In genomic region chr3:194619741-194620140, GRCh38 we compare ENCODE assay signal across 21 cellular contexts. TPM values are rescaled to one million over a fixed set of nuclear protein-coding genes. Genes with fewer than 3 reads are reported as not detected.
DNase-seq lines count a peak whose midpoint lies in the region; ATAC-seq and TF ChIP-seq lines count a peak whose summit lies in the region.
"Had no signal": no experiment of that assay in that cellular context is flagged by ENCODE, and none has a peak within 500 bp of the region (broad histone marks: within the 10 kb centered on the region; RNA-seq: fewer than 3 reads in every experiment).

No MANE protein-coding gene starts in this region.

- H3K4me3 Mint-ChIP-seq in natural killer cell treated with Interleukin-12 subunit alpha and Interleukin-12 subunit beta and Interleukin-15 and Interleukin-18, amount 100 ng/mL, for 72 hours = no peak overlapping the region
- H3K4me3 Mint-ChIP-seq in natural killer cell (no peak overlapping the region), nephron progenitor cell (no peak overlapping the region)
- no peak overlapping the region for H3K4me3 Mint-ChIP-seq in dendritic cell treated with granulocyte-macrophage colony-stimulating factor and Interleukin-4, amounts not matched to agents 40 ng/mL and 50 ng/mL, for 4 days
- no peak overlapping the region for H3K4me3 Mint-ChIP-seq in stimulated activated naive B cell treated with anti-CD40 and anti-IgM and Interleukin-4, amounts not matched to agents 10 μg/mL and 1 μg/mL and 100 μg/mL, for 72 hours
- H3K4me3 Mint-ChIP-seq: CD4-positive, CD25-positive, alpha-beta regulatory T cell; CD8-positive, alpha-beta memory T cell; HFFc6 had no signal

- TF ChIP-seq CTCF in natural killer cell (IDR thresholded peaks at IDR 0.05) = no peak
- TF ChIP-seq CTCF in nephron progenitor cell (IDR thresholded peaks at IDR 0.05) = no peak
- TF ChIP-seq CTCF in ovary (IDR thresholded peaks at IDR 0.05) = no peak

- no peak for TF ChIP-seq EP300 in ovary (IDR thresholded peaks at IDR 0.05)

- no peaks in the 10 kb centered on the region for H3K4me1 Mint-ChIP-seq in natural killer cell treated with Interleukin-12 subunit alpha and Interleukin-12 subunit beta and Interleukin-15 and Interleukin-18, amount 100 ng/mL, for 72 hours (ENCODE audit: low read depth in 2 of 2)
- H3K4me1 Mint-ChIP-seq in natural killer cell = no peaks in the 10 kb centered on the region
- peaks cover 37% of the 10 kb centered on the region for H3K4me1 Mint-ChIP-seq in dendritic cell treated with granulocyte-macrophage colony-stimulating factor and Interleukin-4, amounts not matched to agents 40 ng/mL and 50 ng/mL, for 4 days (ENCODE audit: low read depth)
- H3K4me1 Mint-ChIP-seq in nephron progenitor cell = peaks cover 47% of the 10 kb centered on the region
- no peaks in the 10 kb centered on the region for H3K4me1 Mint-ChIP-seq in stimulated activated naive B cell treated with anti-CD40 and anti-IgM and Interleukin-4, amounts not matched to agents 10 μg/mL and 1 μg/mL and 100 μg/mL, for 72 hours
- H3K4me1 Mint-ChIP-seq: CD4-positive, CD25-positive, alpha-beta regulatory T cell; CD8-positive, alpha-beta memory T cell had no signal

- no peaks in the 10 kb centered on the region for H3K36me3 ChIP-seq in ovary
- H3K36me3 ChIP-seq: HAP-1 had no signal

- no peaks in the 10 kb centered on the region for H3K4me1 ChIP-seq in ovary (ENCODE audit: insufficient read depth)
- H3K4me1 ChIP-seq: A549, HAP-1 had no signal

- H3K27ac Mint-ChIP-seq in natural killer cell treated with Interleukin-12 subunit alpha and Interleukin-12 subunit beta and Interleukin-15 and Interleukin-18, amount 100 ng/mL, for 72 hours = no peak overlapping the region
- H3K27ac Mint-ChIP-seq in natural killer cell = no peak overlapping the region
- H3K27ac Mint-ChIP-seq in dendritic cell treated with granulocyte-macrophage colony-stimulating factor and Interleukin-4, amounts not matched to agents 40 ng/mL and 50 ng/mL, for 4 days = peak overlapping the region; percentile 67
- H3K27ac Mint-ChIP-seq in nephron progenitor cell = peak overlapping the region; percentile 83
- H3K27ac Mint-ChIP-seq in stimulated activated naive B cell treated with anti-CD40 and anti-IgM and Interleukin-4, amounts not matched to agents 10 μg/mL and 1 μg/mL and 100 μg/mL, for 72 hours = peak overlapping the region; percentile 44
- H3K27ac Mint-ChIP-seq: HFFc6 had no signal

- 90 to 95% (median 94%) methylated on average over 9 of the region's 9 CpGs for WGBS in ovary, 3 donors

- H3K36me3 Mint-ChIP-seq in natural killer cell treated with Interleukin-12 subunit alpha and Interleukin-12 subunit beta and Interleukin-15 and Interleukin-18, amount 100 ng/mL, for 72 hours = no peaks in the 10 kb centered on the region
- H3K36me3 Mint-ChIP-seq in natural killer cell (no peaks in the 10 kb centered on the region), nephron progenitor cell (ENCODE audit: low read depth) (peaks cover 43% of the 10 kb centered on the region)
- H3K36me3 Mint-ChIP-seq in dendritic cell treated with granulocyte-macrophage colony-stimulating factor and Interleukin-4, amounts not matched to agents 40 ng/mL and 50 ng/mL, for 4 days (ENCODE audit: low read depth) = peaks cover under 1% of the 10 kb centered on the region
- no peaks in the 10 kb centered on the region for H3K36me3 Mint-ChIP-seq in stimulated activated naive B cell treated with anti-CD40 and anti-IgM and Interleukin-4, amounts not matched to agents 10 μg/mL and 1 μg/mL and 100 μg/mL, for 72 hours
- H3K36me3 Mint-ChIP-seq: CD4-positive, CD25-positive, alpha-beta regulatory T cell; CD8-positive, alpha-beta memory T cell had no signal

- peak; percentile 37 for DNase-seq in natural killer cell treated with Interleukin-12 subunit alpha and Interleukin-12 subunit beta and Interleukin-15 and Interleukin-18, amount 100 ng/mL, for 72 hours (ENCODE audit: low spot score)
- DNase-seq in natural killer cell = no peak
- no peak for DNase-seq in nephron progenitor cell
- DNase-seq in stimulated activated naive B cell treated with anti-CD40 and anti-IgM and Interleukin-4, amounts not matched to agents 10 μg/mL and 1 μg/mL and 100 μg/mL, for 72 hours = no peak
- DNase-seq in stimulated activated CD4-positive, alpha-beta T cell treated with anti-CD3 and anti-CD28 coated beads, Interleukin-15, amount 100 ng/mL, for 24 hours = no peak
- DNase-seq in superior temporal gyrus (ENCODE audit: extremely low spot score) = no peak
- DNase-seq in ovary = no peak
- DNase-seq: 8988T; CD4-positive, CD25-positive, alpha-beta regulatory T cell; DMS 273 treated with DMSO at 0.1 percent for 48 hours; DMS79; EL; GDM1; GOT3; HFFc6 had no signal

- H3K27ac ChIP-seq in ovary = no peak overlapping the region
- H3K27ac ChIP-seq: A549, C4-2B had no signal

- no peak for ATAC-seq in natural killer cell treated with Interleukin-12 subunit alpha and Interleukin-12 subunit beta and Interleukin-15 and Interleukin-18, amount 100 ng/mL, for 72 hours
- ATAC-seq in natural killer cell = no peak
- no peak for ATAC-seq in stimulated activated naive B cell treated with anti-CD40 and anti-IgM and Interleukin-4, amounts not matched to agents 10 μg/mL and 1 μg/mL and 100 μg/mL, for 72 hours (replicated peaks)
- ATAC-seq: A549, GM12878 had no signal

- no peaks in the 10 kb centered on the region for H3K27me3 ChIP-seq in ovary

- intact Hi-C loops in natural killer cell (cut with micrococcal nuclease) (no loop called here), ovary (cut with DNase I) (no loop called here)
- intact Hi-C loops in dendritic cell treated with granulocyte-macrophage colony-stimulating factor and Interleukin-4, amounts not matched to agents 40 ng/mL and 50 ng/mL, for 4 days (cut with micrococcal nuclease) = no loop called here

- no peak overlapping the region for H3K4me3 ChIP-seq in ovary
- H3K4me3 ChIP-seq: A549, GM12878, HAP-1 had no signal

- no peak for TF ChIP-seq POLR2A in ovary (IDR thresholded peaks at IDR 0.05)

- no peaks in the 10 kb centered on the region for H3K9me3 ChIP-seq in ovary
- H3K9me3 ChIP-seq: A549, HAP-1 had no signal

- H3K9me3 Mint-ChIP-seq in natural killer cell treated with Interleukin-12 subunit alpha and Interleukin-12 subunit beta and Interleukin-15 and Interleukin-18, amount 100 ng/mL, for 72 hours = no peaks in the 10 kb centered on the region
- H3K9me3 Mint-ChIP-seq in natural killer cell (no peaks in the 10 kb centered on the region), nephron progenitor cell (no peaks in the 10 kb centered on the region)
- no peaks in the 10 kb centered on the region for H3K9me3 Mint-ChIP-seq in dendritic cell treated with granulocyte-macrophage colony-stimulating factor and Interleukin-4, amounts not matched to agents 40 ng/mL and 50 ng/mL, for 4 days
- no peaks in the 10 kb centered on the region for H3K9me3 Mint-ChIP-seq in stimulated activated naive B cell treated with anti-CD40 and anti-IgM and Interleukin-4, amounts not matched to agents 10 μg/mL and 1 μg/mL and 100 μg/mL, for 72 hours
- H3K9me3 Mint-ChIP-seq: CD4-positive, CD25-positive, alpha-beta regulatory T cell; CD8-positive, alpha-beta memory T cell; HFFc6 had no signal

- no peaks in the 10 kb centered on the region for H3K27me3 Mint-ChIP-seq in natural killer cell treated with Interleukin-12 subunit alpha and Interleukin-12 subunit beta and Interleukin-15 and Interleukin-18, amount 100 ng/mL, for 72 hours
- H3K27me3 Mint-ChIP-seq in natural killer cell (ENCODE audit: low read depth in 2 of 2) = no peaks in the 10 kb centered on the region
- H3K27me3 Mint-ChIP-seq in dendritic cell treated with granulocyte-macrophage colony-stimulating factor and Interleukin-4, amounts not matched to agents 40 ng/mL and 50 ng/mL, for 4 days = no peaks in the 10 kb centered on the region
- H3K27me3 Mint-ChIP-seq in nephron progenitor cell (ENCODE audit: low read depth, poor library complexity) = no peaks in the 10 kb centered on the region
- H3K27me3 Mint-ChIP-seq in stimulated activated naive B cell treated with anti-CD40 and anti-IgM and Interleukin-4, amounts not matched to agents 10 μg/mL and 1 μg/mL and 100 μg/mL, for 72 hours = no peaks in the 10 kb centered on the region
- H3K27me3 Mint-ChIP-seq: CD4-positive, CD25-positive, alpha-beta regulatory T cell; CD8-positive, alpha-beta memory T cell had no signal

RNA-seq across cellular contexts. Expression of gene TMEM44, which starts 13.5 kb away (rescaled TPM):
- total RNA-seq in natural killer cell treated with Interleukin-12 subunit alpha and Interleukin-12 subunit beta and Interleukin-15 and Interleukin-18, amount 100 ng/mL, for 72 hours = 1 to 10 TPM; 4.7 to 8.5 TPM
- total RNA-seq in natural killer cell = 1 to 10 TPM; 2.1 to 3.0 (median 2.8) TPM
- 1 to 10 TPM; 3.4 to 9.6 (median 5.6) TPM for total RNA-seq in ovary
- polyA plus RNA-seq in ovary = 10 to 100 TPM in 1 of 2 donors, 1 to 10 TPM in 1; 8.6 to 12.3 TPM

RNA-seq across cellular contexts. Expression of gene LSG1, which starts 52.2 kb away (rescaled TPM):
- total RNA-seq in natural killer cell treated with Interleukin-12 subunit alpha and Interleukin-12 subunit beta and Interleukin-15 and Interleukin-18, amount 100 ng/mL, for 72 hours = 10 to 100 TPM; 38.7 to 63.3 TPM
- 10 to 100 TPM; 56.4 to 67.6 (median 64.9) TPM for total RNA-seq in natural killer cell
- total RNA-seq in ovary = 10 to 100 TPM; 27.0 to 45.9 (median 31.5) TPM
- 10 to 100 TPM; 26.8 to 46.6 TPM for polyA plus RNA-seq in ovary

Comparison
In these comparisons a context has a peak if more than half of its experiments do, and no peak if none do; other contexts are left out.
1. H3K27ac Mint-ChIP-seq: peak in dendritic cell treated with granulocyte-macrophage colony-stimulating factor and Interleukin-4, amounts not matched to agents 40 ng/mL and 50 ng/mL, for 4 days (single experiment), nephron progenitor cell (single experiment) and stimulated activated naive B cell treated with anti-CD40 and anti-IgM and Interleukin-4, amounts not matched to agents 10 μg/mL and 1 μg/mL and 100 μg/mL, for 72 hours (single experiment); none in natural killer cell treated with Interleukin-12 subunit alpha and Interleukin-12 subunit beta and Interleukin-15 and Interleukin-18, amount 100 ng/mL, for 72 hours (0 of 2) and natural killer cell (0 of 2).